Comparison of ENCODE assay signal across 9 cellular contexts in the genomic region with DNA sequence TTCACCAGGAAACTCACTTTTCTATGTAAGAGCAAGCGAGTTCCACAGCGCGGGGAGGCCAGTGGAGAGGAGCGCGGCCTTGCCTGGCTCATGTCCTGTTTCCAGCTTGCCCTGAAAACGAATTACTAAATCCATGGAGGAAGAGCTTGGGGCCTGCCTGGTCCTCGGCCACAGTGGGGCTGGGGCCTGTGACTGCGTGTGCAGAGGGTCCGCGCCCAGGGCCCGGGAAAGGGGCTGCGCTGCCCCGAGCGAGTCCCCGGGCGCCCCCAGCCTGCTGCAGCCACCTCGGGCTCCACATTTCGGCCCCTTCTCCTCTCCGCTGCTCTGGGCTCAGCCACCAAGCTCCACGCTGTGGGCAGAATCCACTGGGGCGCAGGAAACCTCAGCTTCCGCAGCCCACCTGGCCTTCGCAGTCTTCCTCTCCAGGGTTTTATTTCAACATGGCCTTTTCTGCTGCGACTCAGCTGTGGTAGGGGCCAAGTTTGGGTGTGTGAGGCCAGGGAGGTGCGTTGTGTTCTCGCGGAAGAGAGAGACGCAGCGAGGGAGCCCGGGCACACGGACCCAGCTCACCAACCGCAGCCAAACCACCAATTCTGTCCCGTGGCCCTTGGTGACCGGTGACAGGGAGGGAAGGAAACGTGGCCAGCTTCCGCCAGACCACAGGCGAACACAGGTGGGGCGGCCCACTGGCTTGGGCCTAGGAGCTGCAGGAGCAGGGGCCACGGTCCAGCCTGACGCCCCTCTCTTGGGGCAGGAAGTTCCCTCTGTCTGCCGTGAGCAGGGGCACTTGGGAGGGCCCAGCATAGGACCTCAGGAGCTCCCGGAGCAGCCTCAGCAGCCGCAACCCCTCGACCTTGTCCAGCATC.
DNase-seq lines count a peak whose midpoint lies in the region; ATAC-seq and TF ChIP-seq lines count a peak whose summit lies in the region.
"Had no signal": no experiment of that assay in that cellular context is flagged by ENCODE, and none has a peak within 500 bp of the region (broad histone marks: within the 10 kb centered on the region; RNA-seq: fewer than 3 reads in every experiment).

No MANE protein-coding gene starts in this region.

- no peaks in the 10 kb centered on the region for H3K36me3 Mint-ChIP-seq in activated naive CD4-positive, alpha-beta T cell treated with anti-CD3 and anti-CD28 coated beads, Interleukin-2, amount 10 ng/mL, durations not matched to agents 7 days and 5 days
- H3K36me3 Mint-ChIP-seq in activated T-cell treated with anti-CD3 and anti-CD28 coated beads, Interleukin-2, amount 50 U/mL, for 72 hours (ENCODE audit: insufficient read depth in 2 of 2) = no peaks in the 10 kb centered on the region
- H3K36me3 Mint-ChIP-seq in naive B cell = peaks cover 0 to 4% of the 10 kb centered on the region in 2 donors

- no peak for TF ChIP-seq CTCF in tibial artery (IDR thresholded peaks at IDR 0.05)
- no peak for TF ChIP-seq CTCF in BE2C (IDR thresholded peaks at IDR 0.05; ENCODE audit: low read depth, low read length)

- H3K4me3 Mint-ChIP-seq in activated naive CD4-positive, alpha-beta T cell treated with anti-CD3 and anti-CD28 coated beads, Interleukin-2, amount 10 ng/mL, durations not matched to agents 7 days and 5 days = no peak overlapping the region
- peak overlapping the region; percentile 31 to 58 for H3K4me3 Mint-ChIP-seq in activated T-cell treated with anti-CD3 and anti-CD28 coated beads, Interleukin-2, amount 50 U/mL, for 72 hours
- peak overlapping the region; percentile 51 to 69 (median 66) for H3K4me3 Mint-ChIP-seq in naive B cell

- peaks cover 41% of the 10 kb centered on the region for H3K27me3 Mint-ChIP-seq in activated naive CD4-positive, alpha-beta T cell treated with anti-CD3 and anti-CD28 coated beads, Interleukin-2, amount 10 ng/mL, durations not matched to agents 7 days and 5 days
- H3K27me3 Mint-ChIP-seq in activated T-cell treated with anti-CD3 and anti-CD28 coated beads, Interleukin-2, amount 50 U/mL, for 72 hours (ENCODE audit: low read depth) = peaks cover 14% of the 10 kb centered on the region
- peaks cover 4 to 39% (median 28%) of the 10 kb centered on the region in 3 donors for H3K27me3 Mint-ChIP-seq in naive B cell

- ATAC-seq in activated T-cell treated with anti-CD3 and anti-CD28 coated beads, Interleukin-2, amount 50 U/mL, for 72 hours (replicated peaks in 1 of 2) = no peak
- ATAC-seq in naive B cell (ENCODE audit: low read depth in 2 of 2) (no peak), GM21723 (IDR thresholded peaks at IDR 0.05; ENCODE audit: unreplicated experiment) (no peak)

- no peak overlapping the region for H3K27ac ChIP-seq in tibial artery
- H3K27ac ChIP-seq: testis had no signal

- H3K27me3 ChIP-seq in tibial artery = peaks cover 0 to 40% of the 10 kb centered on the region in 2 donors
- H3K27me3 ChIP-seq in BE2C = no peaks in the 10 kb centered on the region
- H3K27me3 ChIP-seq: testis had no signal

- H3K36me3 ChIP-seq in tibial artery (no peaks in the 10 kb centered on the region), BE2C (no peaks in the 10 kb centered on the region)

- H3K4me3 ChIP-seq in tibial artery (no peak overlapping the region), BE2C (ENCODE audit: low read depth, low read length) (no peak overlapping the region)

- H3K27ac Mint-ChIP-seq in activated naive CD4-positive, alpha-beta T cell treated with anti-CD3 and anti-CD28 coated beads, Interleukin-2, amount 10 ng/mL, durations not matched to agents 7 days and 5 days = peak overlapping the region; percentile 45
- H3K27ac Mint-ChIP-seq in activated T-cell treated with anti-CD3 and anti-CD28 coated beads, Interleukin-2, amount 50 U/mL, for 72 hours = no peak overlapping the region
- H3K27ac Mint-ChIP-seq in naive B cell = peak overlapping the region in 5 of 6 donors; percentile 27 to 90 (median 67)

- H3K4me1 ChIP-seq in tibial artery (peaks cover 0 to 4% (median 2%) of the 10 kb centered on the region in 4 donors), BE2C (no peaks in the 10 kb centered on the region)
- H3K4me1 ChIP-seq: testis had no signal

- CTCF ChIA-PET in activated naive CD4-positive, alpha-beta T cell treated with anti-CD3 and anti-CD28 coated beads, Interleukin-2, amount 10 ng/mL, durations not matched to agents 7 days and 5 days (lab: Charles Lee) = interaction anchor here (2.1 kb wide), 1 partner anchor 131 kb away, joined by 4 read pairs; no protein-coding TSS in a partner anchor

- peaks cover 19% of the 10 kb centered on the region for H3K4me1 Mint-ChIP-seq in activated naive CD4-positive, alpha-beta T cell treated with anti-CD3 and anti-CD28 coated beads, Interleukin-2, amount 10 ng/mL, durations not matched to agents 7 days and 5 days
- peaks cover 4% of the 10 kb centered on the region for H3K4me1 Mint-ChIP-seq in activated T-cell treated with anti-CD3 and anti-CD28 coated beads, Interleukin-2, amount 50 U/mL, for 72 hours (ENCODE audit: low read depth)
- H3K4me1 Mint-ChIP-seq in naive B cell = peaks cover 11 to 24% (median 16%) of the 10 kb centered on the region in 3 donors

- H3K9me3 ChIP-seq in tibial artery (no peaks in the 10 kb centered on the region), BE2C (no peaks in the 10 kb centered on the region)
- H3K9me3 ChIP-seq: testis had no signal

- DNase-seq in activated naive CD4-positive, alpha-beta T cell treated with anti-CD3 and anti-CD28 coated beads, Interleukin-2, amount 10 ng/mL, durations not matched to agents 7 days and 5 days = no peak
- DNase-seq in activated naive CD4-positive, alpha-beta T cell treated with anti-CD3 and anti-CD28 coated beads, Interleukin-2, amount 50 U/mL, for 16 hours = no peak
- DNase-seq in activated T-cell treated with anti-CD3 and anti-CD28 coated beads, Interleukin-2, amount 50 U/mL, for 72 hours = no peak
- DNase-seq in naive B cell (no peak), tibial artery (peak; percentile 14 to 52), DMS79 treated with DMSO at 0.1 percent for 48 hours (lab: John Stamatoyannopoulos, UW) (no peak), BE2C (no peak)
- DNase-seq: testis had no signal

- intact Hi-C loops in tibial artery (cut with DNase I; ENCODE audit: low total_unique reads) = no loop called here

- no peaks in the 10 kb centered on the region for H3K9me3 Mint-ChIP-seq in activated naive CD4-positive, alpha-beta T cell treated with anti-CD3 and anti-CD28 coated beads, Interleukin-2, amount 10 ng/mL, durations not matched to agents 7 days and 5 days
- no peaks in the 10 kb centered on the region for H3K9me3 Mint-ChIP-seq in activated T-cell treated with anti-CD3 and anti-CD28 coated beads, Interleukin-2, amount 50 U/mL, for 72 hours
- no peaks in the 10 kb centered on the region for H3K9me3 Mint-ChIP-seq in naive B cell

Comparison
In these comparisons a context has a peak if more than half of its experiments do, and no peak if none do; other contexts are left out.
1. DNase-seq: peak in tibial artery (2 of 2); none in activated naive CD4-positive, alpha-beta T cell treated with anti-CD3 and anti-CD28 coated beads, Interleukin-2, amount 10 ng/mL, durations not matched to agents 7 days and 5 days (single experiment), activated naive CD4-positive, alpha-beta T cell treated with anti-CD3 and anti-CD28 coated beads, Interleukin-2, amount 50 U/mL, for 16 hours (single experiment), activated T-cell treated with anti-CD3 and anti-CD28 coated beads, Interleukin-2, amount 50 U/mL, for 72 hours (0 of 2), naive B cell (single experiment), DMS79 treated with DMSO at 0.1 percent for 48 hours (single experiment) and BE2C (single experiment).